ENCODE assay signal across 30 cellular contexts in genomic region chr3:161055210-161055609, GRCh38. TPM values are rescaled to one million over a fixed set of nuclear protein-coding genes. Genes with fewer than 3 reads are reported as not detected.
"Had no signal": no experiment of that assay in that cellular context is flagged by ENCODE, and none has a peak within 500 bp of the region (broad histone marks: within the 10 kb centered on the region; RNA-seq: fewer than 3 reads in every experiment).

No MANE protein-coding gene starts in this region.

- H3K9ac ChIP-seq: KMS-11 had no signal

- DNase-seq: activated CD4-positive, alpha-beta T cell treated with anti-CD3 and anti-CD28 coated beads, Interleukin-2, amount 10 ng/mL, durations not matched to agents 24 days and 14 days; activated CD4-positive, alpha-beta T cell treated with anti-CD3 and anti-CD28 coated beads, Interleukin-2, amount 50 U/mL, for 48 hours; activated CD4-positive, CD25-positive, alpha-beta regulatory T cell treated with anti-CD3 and anti-CD28 coated beads, Interleukin-2, amount 50 U/mL, for 72 hours; activated CD8-positive, alpha-beta memory T cell treated with anti-CD3 and anti-CD28 coated beads, Interleukin-2, amount 10 ng/mL, durations not matched to agents 7 days and 5 days; activated effector memory CD4-positive, alpha-beta T cell treated with anti-CD3 and anti-CD28 coated beads, Interleukin-2, amount 50 U/mL, for 16 hours; activated naive CD4-positive, alpha-beta T cell treated with Interleukin-2 at 50 U/mL for 16 hours; activated T-cell treated with anti-CD3 and anti-CD28 coated beads, Interleukin-2, amount 50 U/mL, for 4 hours; caudate nucleus; colonic mucosa; MG63; MV-4-11; NCI-H1092 treated with DMSO at 0.1 percent for 48 hours; NCI-H1436; NCI-H1930; NCI-H2171; NCI-H2227 treated with DMSO at 0.1 percent for 48 hours; NCI-H446 treated with DMSO at 0.1 percent for 48 hours; NCI-H524 treated with DMSO at 0.1 percent for 48 hours; NCI-H748 treated with DMSO at 0.1 percent for 48 hours; Right ventricle myocardium superior; RPMI8226; T-cell; T-helper 2 cell; T1000 had no signal

- H3K27me3 ChIP-seq: colonic mucosa, MG63, SJSA1 had no signal

- H3K4me1 ChIP-seq: colonic mucosa, SJSA1 had no signal

- H3K27ac ChIP-seq: colonic mucosa, KMS-11, SJSA1 had no signal

- H3K4me3 ChIP-seq: colonic mucosa, MG63, SJSA1 had no signal

- H3K4me2 ChIP-seq: KMS-11 had no signal

- H3K36me3 ChIP-seq: colonic mucosa, MG63, SJSA1 had no signal

- H3K9me3 ChIP-seq: colonic mucosa, MG63, SJSA1 had no signal

- ATAC-seq: activated CD8-positive, alpha-beta memory T cell treated with anti-CD3 and anti-CD28 coated beads, Interleukin-2, amount 10 ng/mL, durations not matched to agents 7 days and 5 days; activated naive CD4-positive, alpha-beta T cell treated with anti-CD3 and anti-CD28 coated beads, Interleukin-2, amount 50 U/mL, for 72 hours; activated T-cell treated with anti-CD3 and anti-CD28 coated beads, Interleukin-2, amount 50 U/mL, for 4 hours; Panc1; T-cell; WTC11 had no signal

RNA-seq across cellular contexts. Expression of gene B3GALNT1, which starts 49.9 kb away (rescaled TPM):
- total RNA-seq: OCI-LY7 had no signal
